27 cellular contexts compared by ENCODE assay signal in the genomic region with DNA sequence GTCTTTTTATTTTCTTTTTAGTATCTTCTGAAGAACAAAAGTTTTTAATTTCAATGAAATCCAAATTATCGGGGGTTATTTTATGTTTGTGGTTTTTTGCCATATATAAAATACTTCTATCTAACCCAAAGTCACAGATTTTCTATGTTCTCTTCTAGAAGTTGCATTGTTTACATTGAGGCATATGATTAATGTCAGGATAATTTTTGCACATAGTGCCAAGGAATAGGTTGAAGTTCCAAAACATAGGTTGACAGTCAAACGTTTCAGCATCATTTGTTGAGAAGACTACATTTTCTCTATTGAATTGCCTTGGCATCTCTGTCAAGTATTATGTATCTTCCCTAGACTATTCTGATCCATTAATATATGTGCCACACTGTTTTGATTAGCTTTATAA.
"Had no signal": no experiment of that assay in that cellular context is flagged by ENCODE, and none has a peak within 500 bp of the region (broad histone marks: within the 10 kb centered on the region; RNA-seq: fewer than 3 reads in every experiment).

No MANE protein-coding gene starts in this region.

- H3K4me3 ChIP-seq: ascending aorta had no signal

- H3K27me3 ChIP-seq: ascending aorta had no signal

- H3K36me3 ChIP-seq: ascending aorta had no signal

- H3K27me3 Mint-ChIP-seq: activated CD8-positive, alpha-beta T cell treated with anti-CD3 and anti-CD28 coated beads for 36 hours; activated naive CD4-positive, alpha-beta T cell treated with anti-CD3 and anti-CD28 coated beads, Interleukin-2, amount 50 U/mL, for 24 hours; activated naive CD8-positive, alpha-beta T cell treated with anti-CD3 and anti-CD28 coated beads, Interleukin-2, amount 50 U/mL, for 24 hours; brain; central memory CD8-positive, alpha-beta T cell; T-cell had no signal

- H3K4me3 Mint-ChIP-seq: activated CD8-positive, alpha-beta T cell treated with anti-CD3 and anti-CD28 coated beads for 36 hours; activated naive CD4-positive, alpha-beta T cell treated with anti-CD3 and anti-CD28 coated beads, Interleukin-2, amount 50 U/mL, for 24 hours; activated naive CD8-positive, alpha-beta T cell treated with anti-CD3 and anti-CD28 coated beads, Interleukin-2, amount 50 U/mL, for 24 hours; activated T-helper 1 cell treated with anti-CD3 and anti-CD28 coated beads, Interleukin-12 subunit alpha, Interleukin-12 subunit beta, Interleukin-2, Interleukin-4 antibody, amounts not matched to agents 30 ng/mL and 10 ng/mL and 1 ng/mL, durations not matched to agents 14 hours and 24 hours and 36 hours; brain; central memory CD8-positive, alpha-beta T cell; T-cell had no signal

- H3K9me3 ChIP-seq: ascending aorta had no signal

- DNase-seq: activated CD4-positive, alpha-beta T cell treated with anti-CD3 and anti-CD28 coated beads for 4 hours; activated CD8-positive, alpha-beta memory T cell treated with anti-CD3 and anti-CD28 coated beads, Interleukin-2, amount 50 U/mL, for 4 hours; activated CD8-positive, alpha-beta T cell treated with anti-CD3 and anti-CD28 coated beads for 36 hours; activated effector memory CD4-positive, alpha-beta T cell treated with Interleukin-2 at 50 U/mL for 16 hours; activated naive CD4-positive, alpha-beta T cell; activated naive CD8-positive, alpha-beta T cell treated with anti-CD3 and anti-CD28 coated beads, Interleukin-2, amount 50 U/mL, for 24 hours; amniotic stem cell; Kasumi-1; NCI-H1048; NCI-H1417; NCI-H1930; NCI-H2171 treated with DMSO at 0.1 percent for 48 hours; NCI-H226; NCI-H510A; NCI-H526 treated with DMSO at 0.1 percent for 48 hours; NCI-H82; SHP77 treated with DMSO at 0.1 percent for 48 hours; T-cell; T-helper 2 cell; WERI-Rb-1 had no signal

- H3K27ac ChIP-seq: ascending aorta, WERI-Rb-1 had no signal

- ATAC-seq: activated CD4-positive, CD25-positive, alpha-beta regulatory T cell treated with anti-CD3 and anti-CD28 coated beads, Interleukin-2, amount 50 U/mL, for 24 hours; activated CD8-positive, alpha-beta T cell treated with anti-CD3 and anti-CD28 coated beads for 36 hours; activated naive CD8-positive, alpha-beta T cell treated with anti-CD3 and anti-CD28 coated beads, Interleukin-2, amount 50 U/mL, for 24 hours; T-cell had no signal

- FAIRE-seq: RCC 7860 had no signal

- H3K9me3 Mint-ChIP-seq: activated CD8-positive, alpha-beta T cell treated with anti-CD3 and anti-CD28 coated beads for 36 hours; activated naive CD4-positive, alpha-beta T cell treated with anti-CD3 and anti-CD28 coated beads, Interleukin-2, amount 50 U/mL, for 24 hours; central memory CD8-positive, alpha-beta T cell; T-cell had no signal

- H3K27ac Mint-ChIP-seq: activated CD8-positive, alpha-beta T cell treated with anti-CD3 and anti-CD28 coated beads for 36 hours; activated naive CD4-positive, alpha-beta T cell treated with anti-CD3 and anti-CD28 coated beads, Interleukin-2, amount 50 U/mL, for 24 hours; activated naive CD8-positive, alpha-beta T cell treated with anti-CD3 and anti-CD28 coated beads, Interleukin-2, amount 50 U/mL, for 24 hours; activated T-helper 1 cell treated with anti-CD3 and anti-CD28 coated beads, Interleukin-12 subunit alpha, Interleukin-12 subunit beta, Interleukin-2, Interleukin-4 antibody, amounts not matched to agents 30 ng/mL and 10 ng/mL and 1 ng/mL, durations not matched to agents 14 hours and 24 hours and 36 hours; brain had no signal
